ENCODE assay signal across 2 cellular contexts in the genomic region with DNA sequence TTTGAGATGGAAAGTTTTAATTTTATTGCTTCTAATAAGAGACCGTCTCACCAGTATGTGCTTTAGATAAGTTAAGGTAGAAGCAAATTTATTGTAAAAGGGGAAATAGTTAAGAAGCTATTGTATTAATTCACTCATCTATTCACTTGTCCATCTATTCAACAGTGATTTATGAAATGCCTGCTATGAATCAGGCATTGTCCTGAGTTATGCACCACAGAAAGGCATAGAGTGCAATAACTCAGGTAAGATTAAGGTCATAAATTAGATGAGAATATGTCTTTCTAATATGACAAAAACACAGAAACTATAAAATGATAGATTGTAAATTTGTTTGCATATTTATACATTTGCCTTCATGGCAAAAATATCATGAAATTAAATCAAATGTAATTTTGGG.
"Had no signal": no experiment of that assay in that cellular context is flagged by ENCODE, and none has a peak within 500 bp of the region (broad histone marks: within the 10 kb centered on the region; RNA-seq: fewer than 3 reads in every experiment).

No MANE protein-coding gene starts in this region.

- DNase-seq: GDM1, GF-D8 had no signal
